Comparison of ENCODE assay signal across 13 cellular contexts in genomic region chr5:172383231-172383802, GRCh38.
A peak's percentile ranks its signal among the peaks of the same experiment; 100 is the strongest.
DNase-seq lines count a peak whose midpoint lies in the region; ATAC-seq and TF ChIP-seq lines count a peak whose summit lies in the region.
"Had no signal": no experiment of that assay in that cellular context is flagged by ENCODE, and none has a peak within 500 bp of the region (broad histone marks: within the 10 kb centered on the region; RNA-seq: fewer than 3 reads in every experiment).

No MANE protein-coding gene starts in this region.

- H3K4me3 Mint-ChIP-seq in effector memory CD8-positive, alpha-beta T cell, result no peak overlapping the region
- H3K4me3 Mint-ChIP-seq: activated naive CD4-positive, alpha-beta T cell treated with anti-CD3 and anti-CD28 coated beads for 36 hours had no signal

- no peaks in the 10 kb centered on the region for H3K36me3 ChIP-seq in kidney epithelial cell (ENCODE audit: control insufficient read depth, insufficient read depth, low read length)

- H3K36me3 Mint-ChIP-seq in effector memory CD8-positive, alpha-beta T cell (ENCODE audit: insufficient read depth), result no peaks in the 10 kb centered on the region

- H3K4me1 Mint-ChIP-seq in effector memory CD8-positive, alpha-beta T cell (ENCODE audit: low read depth in 2 of 2), result no peaks in the 10 kb centered on the region

- ATAC-seq in effector memory CD8-positive, alpha-beta T cell (replicated peaks), result no peak
- ATAC-seq: GM12878 had no signal

- TF ChIP-seq CTCF in VCaP (conservative IDR thresholded peaks at IDR 0.05) (no peak), kidney epithelial cell (IDR thresholded peaks at IDR 0.05; ENCODE audit: insufficient read depth, low read length, poor library complexity, severe bottlenecking) (no peak)

- H3K27ac ChIP-seq in VCaP, result peak overlapping the region; percentile 92

- no peak overlapping the region for H3K4me3 ChIP-seq in kidney epithelial cell (ENCODE audit: low read depth, low read length)
- H3K4me3 ChIP-seq: GM12878, Peyer's patch had no signal

- H3K27me3 Mint-ChIP-seq in effector memory CD8-positive, alpha-beta T cell, result peaks cover 0 to 25% of the 10 kb centered on the region in 2 donors

- H3K27ac Mint-ChIP-seq in effector memory CD8-positive, alpha-beta T cell, result no peak overlapping the region
- H3K27ac Mint-ChIP-seq: activated naive CD4-positive, alpha-beta T cell treated with anti-CD3 and anti-CD28 coated beads for 36 hours had no signal

- H3K27me3 ChIP-seq in kidney epithelial cell (ENCODE audit: control insufficient read depth, insufficient read depth, low read length), result no peaks in the 10 kb centered on the region
- H3K27me3 ChIP-seq: Peyer's patch had no signal

- H3K9me3 Mint-ChIP-seq in effector memory CD8-positive, alpha-beta T cell, result no peaks in the 10 kb centered on the region
- H3K9me3 Mint-ChIP-seq: activated naive CD4-positive, alpha-beta T cell treated with anti-CD3 and anti-CD28 coated beads for 36 hours had no signal

- peak; percentile 67 for DNase-seq in A172 (ENCODE audit: low spot score)
- peak; percentile 57 for DNase-seq in LHCN-M2 (ENCODE audit: low read depth)
- DNase-seq in kidney epithelial cell (ENCODE audit: low read depth), result peak; percentile 10
- no peak for DNase-seq in GOT3 (lab: John Stamatoyannopoulos, UW)
- DNase-seq in epidermal melanocyte (ENCODE audit: insufficient read length, low spot score), result no peak
- no peak for DNase-seq in activated CD4-positive, alpha-beta T cell treated with anti-CD3 and anti-CD28 coated beads, Interleukin-2, amount 50 U/mL, for 4 hours
- no peak for DNase-seq in effector memory CD8-positive, alpha-beta T cell
- DNase-seq: activated CD4-positive, CD25-positive, alpha-beta regulatory T cell treated with anti-CD3 and anti-CD28 coated beads, Interleukin-2, amount 50 U/mL, for 72 hours; activated naive CD4-positive, alpha-beta T cell treated with anti-CD3 and anti-CD28 coated beads for 36 hours; AML-193 had no signal

Comparison
In these comparisons a context has a peak if more than half of its experiments do, and no peak if none do; other contexts are left out.
1. DNase-seq: peak in A172 (single experiment), LHCN-M2 (single experiment) and kidney epithelial cell (single experiment); none in GOT3 (single experiment), epidermal melanocyte (single experiment), activated CD4-positive, alpha-beta T cell treated with anti-CD3 and anti-CD28 coated beads, Interleukin-2, amount 50 U/mL, for 4 hours (0 of 2) and effector memory CD8-positive, alpha-beta T cell (0 of 3).